30 cellular contexts compared by ENCODE assay signal in genomic region chr3:98323425-98323824, GRCh38. TPM values are rescaled to one million over a fixed set of nuclear protein-coding genes. Genes with fewer than 3 reads are reported as not detected.
"Had no signal": no experiment of that assay in that cellular context is flagged by ENCODE, and none has a peak within 500 bp of the region (broad histone marks: within the 10 kb centered on the region; RNA-seq: fewer than 3 reads in every experiment).

No MANE protein-coding gene starts in this region.

- H3K9ac ChIP-seq: KMS-11 had no signal

- FAIRE-seq: bronchial epithelial cell, RCC 7860 had no signal

- DNase-seq: activated B cell treated with CpG ODN at 0.5 μM for 24 hours; activated CD4-positive, alpha-beta T cell treated with anti-CD3 and anti-CD28 coated beads for 1 hour; activated CD4-positive, alpha-beta T cell treated with anti-CD3 and anti-CD28 coated beads, Interleukin-2, amount 10 ng/mL, durations not matched to agents 24 days and 14 days; activated CD4-positive, alpha-beta T cell treated with anti-CD3 and anti-CD28 coated beads, Interleukin-2, amount 50 U/mL, for 48 hours; activated CD8-positive, alpha-beta memory T cell treated with anti-CD3 and anti-CD28 coated beads, Interleukin-2, amount 10 ng/mL, durations not matched to agents 7 days and 5 days; activated effector memory CD4-positive, alpha-beta T cell treated with Interleukin-2 at 50 U/mL for 16 hours; activated naive CD4-positive, alpha-beta T cell; activated T-cell treated with anti-CD3 and anti-CD28 coated beads, Interleukin-2, amount 50 U/mL, for 24 hours; aorta; body of pancreas; central memory CD4-positive, alpha-beta T cell; MG63; NCI-H1105; NCI-H146; NCI-H1930; NCI-H2171 treated with DMSO at 0.1 percent for 48 hours; NCI-H345; NCI-H510A; NCI-H526 treated with DMSO at 0.1 percent for 48 hours; NCI-H82; NK-92 treated with Interleukin-12 subunit alpha and Interleukin-12 subunit beta, amount 100 ng/mL, for 24 hours; SHP77 treated with DMSO at 0.1 percent for 48 hours had no signal

- H3K4me2 ChIP-seq: KMS-11 had no signal

- H3K27me3 Mint-ChIP-seq: activated B cell treated with CpG ODN at 0.5 μM for 24 hours; activated CD8-positive, alpha-beta memory T cell treated with anti-CD3 and anti-CD28 coated beads, Interleukin-2, amount 10 ng/mL, durations not matched to agents 7 days and 5 days had no signal

- H3K27ac ChIP-seq: body of pancreas, KMS-11 had no signal

- H3K4me3 ChIP-seq: body of pancreas, MG63 had no signal

- H3K36me3 ChIP-seq: MG63 had no signal

- H3K27ac Mint-ChIP-seq: activated B cell treated with CpG ODN at 0.5 μM for 24 hours; activated CD4-positive, alpha-beta T cell treated with anti-CD3 and anti-CD28 coated beads, Interleukin-2, amount 10 ng/mL, durations not matched to agents 24 days and 14 days; activated CD8-positive, alpha-beta memory T cell treated with anti-CD3 and anti-CD28 coated beads, Interleukin-2, amount 10 ng/mL, durations not matched to agents 7 days and 5 days; activated naive CD4-positive, alpha-beta T cell treated with anti-CD3 and anti-CD28 coated beads, Interleukin-2, amount 50 U/mL, for 24 hours; activated T-cell treated with anti-CD3 and anti-CD28 coated beads, Interleukin-2, amount 50 U/mL, for 24 hours; activated T-helper 1 cell treated with anti-CD3 and anti-CD28 coated beads, Interleukin-12 subunit alpha, Interleukin-12 subunit beta, Interleukin-2, Interleukin-4 antibody, amounts not matched to agents 30 ng/mL and 10 ng/mL and 1 ng/mL, durations not matched to agents 14 hours and 24 hours and 36 hours; T-helper 1 cell treated with Interleukin-12 subunit alpha and Interleukin-12 subunit beta and Interleukin-4 antibody, amounts not matched to agents 30 μg/mL and 1 μg/mL, for 36 hours had no signal

- H3K4me3 Mint-ChIP-seq: activated B cell treated with CpG ODN at 0.5 μM for 24 hours; activated CD4-positive, alpha-beta T cell treated with anti-CD3 and anti-CD28 coated beads, Interleukin-2, amount 10 ng/mL, durations not matched to agents 24 days and 14 days; activated CD8-positive, alpha-beta memory T cell treated with anti-CD3 and anti-CD28 coated beads, Interleukin-2, amount 10 ng/mL, durations not matched to agents 7 days and 5 days; activated naive CD4-positive, alpha-beta T cell treated with anti-CD3 and anti-CD28 coated beads, Interleukin-2, amount 50 U/mL, for 24 hours; activated T-cell treated with anti-CD3 and anti-CD28 coated beads, Interleukin-2, amount 50 U/mL, for 24 hours; activated T-helper 1 cell treated with anti-CD3 and anti-CD28 coated beads, Interleukin-12 subunit alpha, Interleukin-12 subunit beta, Interleukin-2, Interleukin-4 antibody, amounts not matched to agents 30 ng/mL and 10 ng/mL and 1 ng/mL, durations not matched to agents 14 hours and 24 hours and 36 hours; T-helper 1 cell treated with Interleukin-12 subunit alpha and Interleukin-12 subunit beta and Interleukin-4 antibody, amounts not matched to agents 30 μg/mL and 1 μg/mL, for 36 hours had no signal

- ATAC-seq: activated CD8-positive, alpha-beta memory T cell treated with anti-CD3 and anti-CD28 coated beads, Interleukin-2, amount 10 ng/mL, durations not matched to agents 7 days and 5 days; body of pancreas had no signal

- H3K9me3 ChIP-seq: body of pancreas, MG63 had no signal

- H3K4me1 Mint-ChIP-seq: activated B cell treated with CpG ODN at 0.5 μM for 24 hours; activated naive CD4-positive, alpha-beta T cell treated with anti-CD3 and anti-CD28 coated beads, Interleukin-2, amount 50 U/mL, for 24 hours had no signal

- H3K36me3 Mint-ChIP-seq: activated CD8-positive, alpha-beta memory T cell treated with anti-CD3 and anti-CD28 coated beads, Interleukin-2, amount 10 ng/mL, durations not matched to agents 7 days and 5 days; activated naive CD4-positive, alpha-beta T cell treated with anti-CD3 and anti-CD28 coated beads, Interleukin-2, amount 50 U/mL, for 24 hours had no signal

- H3K9me3 Mint-ChIP-seq: activated B cell treated with CpG ODN at 0.5 μM for 24 hours; activated CD4-positive, alpha-beta T cell treated with anti-CD3 and anti-CD28 coated beads, Interleukin-2, amount 10 ng/mL, durations not matched to agents 24 days and 14 days; activated naive CD4-positive, alpha-beta T cell treated with anti-CD3 and anti-CD28 coated beads, Interleukin-2, amount 50 U/mL, for 24 hours; activated T-cell treated with anti-CD3 and anti-CD28 coated beads, Interleukin-2, amount 50 U/mL, for 24 hours; activated T-helper 1 cell treated with anti-CD3 and anti-CD28 coated beads, Interleukin-12 subunit alpha, Interleukin-12 subunit beta, Interleukin-2, Interleukin-4 antibody, amounts not matched to agents 30 ng/mL and 10 ng/mL and 1 ng/mL, durations not matched to agents 14 hours and 24 hours and 36 hours; T-helper 1 cell treated with Interleukin-12 subunit alpha and Interleukin-12 subunit beta and Interleukin-4 antibody, amounts not matched to agents 30 μg/mL and 1 μg/mL, for 36 hours had no signal

- H3K27me3 ChIP-seq: body of pancreas had no signal

RNA-seq across cellular contexts. Expression of gene OR5K4, which starts 30.2 kb away (rescaled TPM):
- total RNA-seq: activated B cell treated with CpG ODN at 0.5 μM for 24 hours; activated CD4-positive, alpha-beta T cell treated with anti-CD3 and anti-CD28 coated beads, Interleukin-2, amount 10 ng/mL, durations not matched to agents 24 days and 14 days; activated CD8-positive, alpha-beta memory T cell treated with anti-CD3 and anti-CD28 coated beads, Interleukin-2, amount 10 ng/mL, durations not matched to agents 7 days and 5 days; activated T-helper 1 cell treated with anti-CD3 and anti-CD28 coated beads, Interleukin-12 subunit alpha, Interleukin-12 subunit beta, Interleukin-2, Interleukin-4 antibody, amounts not matched to agents 30 ng/mL and 10 ng/mL and 1 ng/mL, durations not matched to agents 14 hours and 24 hours and 36 hours; aorta; body of pancreas; bronchial epithelial cell; chondrocyte; SK-MEL-5 had no signal
- polyA plus RNA-seq: aorta had no signal

RNA-seq across cellular contexts. Expression of gene OR5H2, which starts 41.1 kb away (rescaled TPM):
- total RNA-seq: activated B cell treated with CpG ODN at 0.5 μM for 24 hours; activated CD4-positive, alpha-beta T cell treated with anti-CD3 and anti-CD28 coated beads, Interleukin-2, amount 10 ng/mL, durations not matched to agents 24 days and 14 days; activated CD8-positive, alpha-beta memory T cell treated with anti-CD3 and anti-CD28 coated beads, Interleukin-2, amount 10 ng/mL, durations not matched to agents 7 days and 5 days; activated T-helper 1 cell treated with anti-CD3 and anti-CD28 coated beads, Interleukin-12 subunit alpha, Interleukin-12 subunit beta, Interleukin-2, Interleukin-4 antibody, amounts not matched to agents 30 ng/mL and 10 ng/mL and 1 ng/mL, durations not matched to agents 14 hours and 24 hours and 36 hours; aorta; body of pancreas; bronchial epithelial cell; chondrocyte; SK-MEL-5 had no signal
- polyA plus RNA-seq: aorta had no signal

RNA-seq across cellular contexts. Expression of gene OR5H6, which starts 59.4 kb away (rescaled TPM):
- total RNA-seq: activated B cell treated with CpG ODN at 0.5 μM for 24 hours; activated CD4-positive, alpha-beta T cell treated with anti-CD3 and anti-CD28 coated beads, Interleukin-2, amount 10 ng/mL, durations not matched to agents 24 days and 14 days; activated CD8-positive, alpha-beta memory T cell treated with anti-CD3 and anti-CD28 coated beads, Interleukin-2, amount 10 ng/mL, durations not matched to agents 7 days and 5 days; activated T-helper 1 cell treated with anti-CD3 and anti-CD28 coated beads, Interleukin-12 subunit alpha, Interleukin-12 subunit beta, Interleukin-2, Interleukin-4 antibody, amounts not matched to agents 30 ng/mL and 10 ng/mL and 1 ng/mL, durations not matched to agents 14 hours and 24 hours and 36 hours; aorta; body of pancreas; bronchial epithelial cell; chondrocyte; SK-MEL-5 had no signal
- polyA plus RNA-seq: aorta had no signal
